Comparison of ENCODE assay signal across 12 cellular contexts in the genomic region with DNA sequence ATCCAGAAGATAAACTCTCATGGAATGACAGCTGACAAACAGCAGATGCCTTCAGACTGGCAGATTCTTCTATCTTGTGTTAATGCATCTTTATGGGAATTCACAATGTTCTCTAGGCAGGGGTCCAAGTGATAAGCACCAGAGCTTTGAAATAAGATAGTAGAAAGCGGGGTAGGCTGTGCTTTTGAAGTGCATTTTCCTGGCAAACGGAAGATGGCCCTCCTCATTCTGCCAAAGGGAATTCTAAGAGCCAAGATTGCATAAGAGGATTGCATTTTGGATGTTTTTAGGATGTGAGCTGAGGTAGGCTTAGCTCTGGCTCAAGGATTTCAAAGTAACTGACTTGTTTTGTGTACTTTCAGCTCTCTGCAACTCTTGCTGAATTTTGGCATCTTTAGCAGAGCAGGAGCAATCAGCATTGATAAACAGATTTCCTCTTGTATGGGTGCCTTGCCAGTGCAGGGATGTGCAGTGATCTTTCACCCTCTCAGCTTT.
DNase-seq lines count a peak whose midpoint lies in the region; ATAC-seq and TF ChIP-seq lines count a peak whose summit lies in the region.
"Had no signal": no experiment of that assay in that cellular context is flagged by ENCODE, and none has a peak within 500 bp of the region (broad histone marks: within the 10 kb centered on the region; RNA-seq: fewer than 3 reads in every experiment).

No MANE protein-coding gene starts in this region.

- no peaks in the 10 kb centered on the region for H3K36me3 ChIP-seq in neural progenitor cell
- H3K36me3 ChIP-seq: prostate gland had no signal

- H3K4me1 Mint-ChIP-seq in neural progenitor cell = peaks cover 15% of the 10 kb centered on the region

- H3K4me2 ChIP-seq in neural progenitor cell = no peak overlapping the region

- DNase-seq in AG08396 (ENCODE audit: low spot score) = peak; percentile 7
- peak; percentile 7 for DNase-seq in NCI-H446 treated with DMSO at 0.1 percent for 48 hours (lab: John Stamatoyannopoulos, UW)
- peak; percentile 60 for DNase-seq in fibroblast of peridontal ligament (ENCODE audit: extremely low read depth)
- no peak for DNase-seq in neural progenitor cell (ENCODE audit: low spot score)
- no peak for DNase-seq in NCI-H748 treated with DMSO at 0.1 percent for 48 hours (lab: John Stamatoyannopoulos, UW)
- no peak for DNase-seq in mucosa of gallbladder (ENCODE audit: low spot score)
- DNase-seq in posterior vena cava (ENCODE audit: low spot score) = no peak
- DNase-seq: activated naive CD4-positive, alpha-beta T cell; effector memory CD8-positive, alpha-beta T cell; kidney glomerular epithelial cell had no signal

- intact Hi-C loops in posterior vena cava (cut with DNase I) = no loop called here

- H3K27me3 ChIP-seq in neural progenitor cell = no peaks in the 10 kb centered on the region

- H3K4me1 ChIP-seq in neural progenitor cell = peaks cover 10% of the 10 kb centered on the region
- H3K4me1 ChIP-seq: prostate gland had no signal

- no peaks in the 10 kb centered on the region for H3K9me3 ChIP-seq in neural progenitor cell (ENCODE audit: low read depth)
- H3K9me3 ChIP-seq: prostate gland had no signal

- H3K9ac ChIP-seq in neural progenitor cell = no peak overlapping the region

- no peaks in the 10 kb centered on the region for H3K36me3 Mint-ChIP-seq in neural progenitor cell

- H3K79me2 ChIP-seq in neural progenitor cell (ENCODE audit: low read depth) = no peaks in the 10 kb centered on the region

- H3K27ac Mint-ChIP-seq in neural progenitor cell = no peak overlapping the region

- H3K27me3 Mint-ChIP-seq in neural progenitor cell (ENCODE audit: insufficient read depth, low read depth) = no peaks in the 10 kb centered on the region
- H3K27me3 Mint-ChIP-seq: effector memory CD8-positive, alpha-beta T cell had no signal

- peaks cover 5% of the 10 kb centered on the region for H3K9me3 Mint-ChIP-seq in neural progenitor cell

- TF ChIP-seq CTCF in neural progenitor cell (IDR thresholded peaks at IDR 0.05) = no peak

- H3K4me3 Mint-ChIP-seq in neural progenitor cell = no peak overlapping the region
- H3K4me3 Mint-ChIP-seq: effector memory CD8-positive, alpha-beta T cell had no signal

- no peaks in the 10 kb centered on the region for H3F3A ChIP-seq in neural progenitor cell (ENCODE audit: low read depth)

- H4K20me1 ChIP-seq in neural progenitor cell (ENCODE audit: low read depth) = no peaks in the 10 kb centered on the region

- no peak overlapping the region for H3K27ac ChIP-seq in neural progenitor cell
- H3K27ac ChIP-seq: prostate gland had no signal

- no peak overlapping the region for H3K4me3 ChIP-seq in neural progenitor cell
- H3K4me3 ChIP-seq: prostate gland had no signal

- peak overlapping the region; percentile 1 for H2AFZ ChIP-seq in neural progenitor cell (replicated peaks)

- no peak for ATAC-seq in HG03520 (IDR thresholded peaks at IDR 0.05; ENCODE audit: unreplicated experiment)
- ATAC-seq: effector memory CD8-positive, alpha-beta T cell had no signal

Comparison
In these comparisons a context has a peak if more than half of its experiments do, and no peak if none do; other contexts are left out.
1. DNase-seq: peak in AG08396 (single experiment), NCI-H446 treated with DMSO at 0.1 percent for 48 hours (single experiment) and fibroblast of peridontal ligament (single experiment); none in neural progenitor cell (single experiment), NCI-H748 treated with DMSO at 0.1 percent for 48 hours (single experiment), mucosa of gallbladder (single experiment) and posterior vena cava (single experiment).